1 cellular context compared by ENCODE assay signal in genomic region chr6:10170816-10171215, GRCh38.
TF ChIP-seq lines count a peak whose summit lies in the region.

No MANE protein-coding gene starts in this region.

TF ChIP-seq in H1, 55 proteins besides CTCF, POLR2A, EP300 and RAD21 (continued from another document):
- TF ChIP-seq E2F6 (IDR thresholded peaks at IDR 0.05) (no peak), RNF2 (IDR thresholded peaks at IDR 0.05; ENCODE audit: borderline replicate concordance, low read depth, low read length, missing control alignments, poor library complexity, severe bottlenecking) (no peak), SIRT6 (IDR thresholded peaks at IDR 0.05; ENCODE audit: low read length) (no peak), SP1 (IDR thresholded peaks at IDR 0.05; ENCODE audit: low read depth, low read length) (no peak), RBBP5 (IDR thresholded peaks at IDR 0.05; ENCODE audit: borderline replicate concordance, low read depth, low read length) (no peak), TEAD4 (IDR thresholded peaks at IDR 0.05; ENCODE audit: low read depth, low read length) (no peak), GTF2F1 (IDR thresholded peaks at IDR 0.05; ENCODE audit: borderline replicate concordance, low read depth, low read length) (no peak), HDAC6 (IDR thresholded peaks at IDR 0.05; ENCODE audit: low read depth, low read length) (no peak), CBX5 (IDR thresholded peaks at IDR 0.05; ENCODE audit: low read depth, low read length) (no peak), PHF8 (conservative IDR thresholded peaks at IDR 0.05; ENCODE audit: low read depth, low read length) (no peak), ASH2L (IDR thresholded peaks at IDR 0.05; ENCODE audit: low read length) (no peak)
